17 cellular contexts compared by ENCODE assay signal in genomic region chr6:34958748-34959147, GRCh38.
DNase-seq lines count a peak whose midpoint lies in the region; ATAC-seq and TF ChIP-seq lines count a peak whose summit lies in the region.
"Had no signal": no experiment of that assay in that cellular context is flagged by ENCODE, and none has a peak within 500 bp of the region (broad histone marks: within the 10 kb centered on the region; RNA-seq: fewer than 3 reads in every experiment).

No MANE protein-coding gene starts in this region.

- 59% methylated on average over 2 of the region's 2 CpGs for WGBS in right cardiac atrium
- WGBS in transverse colon (ENCODE audit: low coverage in 1 of 2), 2 donors, result 69 to 92% methylated on average over 2 of the region's 2 CpGs

- H3K27me3 ChIP-seq in right cardiac atrium (ENCODE audit: control insufficient read depth, insufficient read depth), result no peaks in the 10 kb centered on the region
- no peaks in the 10 kb centered on the region for H3K27me3 ChIP-seq in mucosa of rectum (ENCODE audit: control insufficient read depth in 2 of 2, insufficient read depth in 2 of 2, low read length in 2 of 2)
- no peaks in the 10 kb centered on the region for H3K27me3 ChIP-seq in transverse colon
- H3K27me3 ChIP-seq: BE2C had no signal

- intact Hi-C loops in right cardiac atrium (cut with DNase I) (loop anchor here in 3 of 4 donors (5.0 to 10.0 kb wide), 2 partner anchors 54 to 71 kb away; partner anchors contain the start of genes ANKS1A (in 1 of the 3) and TAF11 (in 1 of the 3)), transverse colon (cut with DNase I; ENCODE audit: low total_unique reads) (no loop called here)

- no peaks in the 10 kb centered on the region for H3K36me3 ChIP-seq in mucosa of rectum (ENCODE audit: control insufficient read depth in 2 of 2, insufficient read depth in 2 of 2, low read length in 2 of 2)
- H3K36me3 ChIP-seq in transverse colon, result no peaks in the 10 kb centered on the region
- H3K36me3 ChIP-seq: BE2C had no signal

- TF ChIP-seq CTCF in transverse colon (IDR thresholded peaks at IDR 0.05), result no peak

- H3K4me1 ChIP-seq in right cardiac atrium (ENCODE audit: control insufficient read depth, insufficient read depth, low read length) (peaks cover 16% of the 10 kb centered on the region), mucosa of rectum (ENCODE audit: control insufficient read depth in 2 of 2, insufficient read depth in 2 of 2, low read length in 2 of 2) (peaks cover 8 to 16% of the 10 kb centered on the region in 2 donors), transverse colon (peaks cover 9 to 43% (median 15%) of the 10 kb centered on the region in 4 donors)

- ATAC-seq in right cardiac atrium (peak; percentile 51 to 60), HG02798 (IDR thresholded peaks at IDR 0.05; ENCODE audit: poor library complexity, unreplicated experiment) (no peak)
- ATAC-seq: GM23338, Panc1 had no signal

- no peak for TF ChIP-seq EP300 in transverse colon (IDR thresholded peaks at IDR 0.05; ENCODE audit: low read depth)

- H3K9me3 ChIP-seq in right cardiac atrium (ENCODE audit: control insufficient read depth, low read length) (no peaks in the 10 kb centered on the region), mucosa of rectum (ENCODE audit: control insufficient read depth in 2 of 2, low read length in 2 of 2) (no peaks in the 10 kb centered on the region), transverse colon (no peaks in the 10 kb centered on the region)
- H3K9me3 ChIP-seq: BE2C had no signal

- DNase-seq in caudate nucleus (lab: John Stamatoyannopoulos, UW) (no peak), right cardiac atrium (no peak), transverse colon (peak; percentile 30), anterior cingulate cortex (lab: John Stamatoyannopoulos, UW) (no peak), AG08395 (ENCODE audit: low spot score) (no peak)
- DNase-seq: BE2C, DMS 273 treated with DMSO at 0.1 percent for 48 hours, EL, KG1, NCI-H1092 treated with DMSO at 0.1 percent for 48 hours, NCI-H1694, NCI-H748 treated with DMSO at 0.1 percent for 48 hours, SHP77 treated with DMSO at 0.1 percent for 48 hours had no signal

- in situ Hi-C loops in transverse colon (cut with MboI; ENCODE audit: low pct_ligation_motif_present in 1 of 4, low pct_unique_long_range_greater_than_20kb in 1 of 4, low sequenced_read_pairs in 3 of 4), result no loop called here

- no peak for TF ChIP-seq POLR2A in transverse colon (IDR thresholded peaks at IDR 0.05)

- H3K27ac ChIP-seq in caudate nucleus (ENCODE audit: low read depth, low read length), result peak overlapping the region; percentile 14
- H3K27ac ChIP-seq in right cardiac atrium (ENCODE audit: low read length), result peak overlapping the region; percentile 42
- H3K27ac ChIP-seq in mucosa of rectum (ENCODE audit: low read depth in 2 of 2, low read length in 2 of 2), result peak overlapping the region; percentile 48 to 56
- peak overlapping the region in 3 of 4 donors; percentile 42 to 64 (median 48) for H3K27ac ChIP-seq in transverse colon

- H3K9ac ChIP-seq in mucosa of rectum (ENCODE audit: low read depth in 1 of 2, low read length in 2 of 2), result no peak overlapping the region

- H3K4me3 ChIP-seq in right cardiac atrium (ENCODE audit: low read length) (no peak overlapping the region), mucosa of rectum (ENCODE audit: low read length in 2 of 2) (no peak overlapping the region), transverse colon (no peak overlapping the region)
- H3K4me3 ChIP-seq: GM23338 had no signal
